Comparison of ENCODE assay signal across 7 cellular contexts in genomic region chr2:153506499-153506898, GRCh38. TPM values are rescaled to one million over a fixed set of nuclear protein-coding genes. Genes with fewer than 3 reads are reported as not detected.
"Had no signal": no experiment of that assay in that cellular context is flagged by ENCODE, and none has a peak within 500 bp of the region (broad histone marks: within the 10 kb centered on the region; RNA-seq: fewer than 3 reads in every experiment).

No MANE protein-coding gene starts in this region.

RNA-seq across cellular contexts. Expression of gene RPRM, which starts 27.9 kb away (rescaled TPM):
- total RNA-seq: OCI-LY7, Right ventricle myocardium inferior, Right ventricle myocardium superior, RPMI7951, SJCRH30, SJSA1, SK-MEL-5 had no signal
